Comparison of ENCODE assay signal across 19 cellular contexts in genomic region chr16:57825298-57826039, GRCh38. TPM values are rescaled to one million over a fixed set of nuclear protein-coding genes. Genes with fewer than 3 reads are reported as not detected.
DNase-seq lines count a peak whose midpoint lies in the region; ATAC-seq and TF ChIP-seq lines count a peak whose summit lies in the region.
"Had no signal": no experiment of that assay in that cellular context is flagged by ENCODE, and none has a peak within 500 bp of the region (broad histone marks: within the 10 kb centered on the region; RNA-seq: fewer than 3 reads in every experiment).

No MANE protein-coding gene starts in this region.

- intact Hi-C loops in left cardiac atrium (cut with DNase I) (no loop called here), sciatic nerve (cut with DNase I) (no loop called here), stomach (cut with DNase I; ENCODE audit: low total_unique reads) (no loop called here)

- H3K4me1 ChIP-seq in cardiac muscle cell (ENCODE audit: low read depth) = peaks cover 25% of the 10 kb centered on the region
- peaks cover 27% of the 10 kb centered on the region for H3K4me1 ChIP-seq in RWPE2 (ENCODE audit: insufficient read depth, poor library complexity, severe bottlenecking)
- H3K4me1 ChIP-seq in stomach = peaks cover 0 to 9% (median 4%) of the 10 kb centered on the region in 4 donors

- DNase-seq in cardiac muscle cell (ENCODE audit: low read depth in 1 of 2, low spot score in 1 of 2) (no peak), left cardiac atrium (no peak), RWPE2 (ENCODE audit: low spot score) (no peak), myocyte (ENCODE audit: low read depth) (peak; percentile 86), NCI-H1694 (lab: John Stamatoyannopoulos, UW) (no peak), sciatic nerve (ENCODE audit: low spot score) (no peak), stomach (no peak), cerebellum (ENCODE audit: low spot score) (no peak)
- DNase-seq: 8988T; CD8-positive, alpha-beta memory T cell; GF-D8; HFFc6; Kasumi-1; NCI-H1105 treated with DMSO at 0.1 percent for 48 hours; NCI-H1930; NCI-H446; NCI-H69; OCI-M1 had no signal

- no peak for TF ChIP-seq POLR2A in stomach (IDR thresholded peaks at IDR 0.05)

- H3K9me3 ChIP-seq in cardiac muscle cell (ENCODE audit: low read depth) (no peaks in the 10 kb centered on the region), RWPE2 (ENCODE audit: severe bottlenecking) (no peaks in the 10 kb centered on the region), stomach (no peaks in the 10 kb centered on the region)

- ATAC-seq in left cardiac atrium = no peak
- no peak for ATAC-seq in RWPE2 (ENCODE audit: low read depth)
- ATAC-seq in sciatic nerve = no peak
- ATAC-seq: Right ventricle myocardium inferior had no signal

- TF ChIP-seq EP300 in stomach (IDR thresholded peaks at IDR 0.05) = no peak

- H3K4me3 ChIP-seq in cardiac muscle cell (no peak overlapping the region), RWPE2 (ENCODE audit: severe bottlenecking) (no peak overlapping the region), stomach (no peak overlapping the region)

- H3K27me3 ChIP-seq in cardiac muscle cell (no peaks in the 10 kb centered on the region), RWPE2 (ENCODE audit: insufficient read depth, poor library complexity, severe bottlenecking) (no peaks in the 10 kb centered on the region), stomach (no peaks in the 10 kb centered on the region)

- 70 to 76% (median 72%) methylated on average over 6 of the region's 6 CpGs for WGBS in stomach, 5 donors

- no peaks in the 10 kb centered on the region for H3K36me3 ChIP-seq in cardiac muscle cell
- H3K36me3 ChIP-seq in RWPE2 (ENCODE audit: low read depth) = no peaks in the 10 kb centered on the region
- H3K36me3 ChIP-seq in stomach = no peaks in the 10 kb centered on the region

- H3K27ac ChIP-seq in cardiac muscle cell = peak overlapping the region; percentile 46
- H3K27ac ChIP-seq in RWPE2 (ENCODE audit: poor library complexity, severe bottlenecking) = peak overlapping the region; percentile 52
- H3K27ac ChIP-seq in stomach = no peak overlapping the region

- TF ChIP-seq CTCF in cardiac muscle cell (IDR thresholded peaks at IDR 0.05; ENCODE audit: low read depth, low read length) (no peak), RWPE2 (IDR thresholded peaks at IDR 0.05; ENCODE audit: poor library complexity, severe bottlenecking) (no peak), stomach (IDR thresholded peaks at IDR 0.05) (no peak)

RNA-seq across cellular contexts. Expression of gene KIFC3, which starts 23.2 kb away (rescaled TPM):
- total RNA-seq in cardiac muscle cell = 28.4 and 50.1 TPM in 2 replicates
- polyA plus RNA-seq in cardiac muscle cell = 24.8 and 33.0 TPM in 2 replicates
- total RNA-seq in left cardiac atrium = 10 to 100 TPM; 37.1 to 55.4 TPM
- 55.6 and 64.5 TPM in 2 replicates for total RNA-seq in myocyte
- polyA plus RNA-seq in myocyte (2012) = 48.3 TPM
- 94.3 TPM for total RNA-seq in sciatic nerve
- 100 to 1,000 TPM in 1 of 5 donors, 10 to 100 TPM in 3, 1 to 10 TPM in 1; 2.3 to 249 (median 40.0) TPM for total RNA-seq in stomach
- polyA plus RNA-seq in stomach = 10 to 100 TPM; 21.1 to 46.6 (median 22.1) TPM
- total RNA-seq in cerebellum = 14.0 TPM

Comparison
In these comparisons a context has a peak if more than half of its experiments do, and no peak if none do; other contexts are left out.
1. H3K27ac ChIP-seq: peak in cardiac muscle cell (single experiment) and RWPE2 (single experiment); none in stomach (0 of 5).